Comparison of ENCODE assay signal across 1 cellular context in the genomic region with DNA sequence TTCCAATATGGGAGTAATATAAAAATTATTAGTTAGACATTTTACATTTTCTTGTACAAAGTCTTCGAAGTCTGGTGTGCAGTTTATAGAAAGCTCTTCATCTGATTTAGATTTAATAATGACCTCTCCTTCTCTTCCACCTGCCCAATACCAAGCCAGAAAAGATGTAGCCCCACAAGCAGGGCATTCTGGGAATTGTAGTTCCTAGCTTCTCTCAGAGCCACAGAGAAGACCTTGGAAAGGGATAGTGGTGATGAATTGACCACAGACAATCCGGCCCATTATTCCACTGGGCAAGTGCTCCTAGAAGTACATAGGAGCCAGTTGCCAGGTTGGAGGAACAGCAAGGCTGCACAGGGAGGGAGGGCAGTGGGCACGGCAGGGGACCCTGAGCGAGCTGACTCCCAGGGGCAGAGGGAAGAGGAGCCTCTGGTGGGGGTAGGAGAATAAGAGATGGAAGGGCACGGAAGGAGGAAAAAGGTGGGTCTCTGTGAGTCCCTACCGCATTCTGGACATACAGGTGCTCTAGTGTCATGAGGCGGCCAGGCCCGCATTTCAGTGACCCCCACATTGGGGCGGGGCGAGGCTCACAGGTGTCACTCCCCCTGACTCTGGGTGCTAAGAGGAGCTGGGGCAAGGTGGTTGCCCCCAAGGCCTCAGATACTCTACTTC.
TF ChIP-seq lines count a peak whose summit lies in the region.

No MANE protein-coding gene starts in this region.

TF ChIP-seq in HepG2, 621 proteins besides CTCF, POLR2A, EP300 and RAD21 (continued from another document):
- 0 out of 2 replicates have a peak, but pooled peaks have one; percentile 27 for TF ChIP-seq ZGPAT (CRISPR knock-in tag; IDR thresholded peaks at IDR 0.05)
- no peak for TF ChIP-seq ZFY (CRISPR knock-in tag; IDR thresholded peaks at IDR 0.05)
- peak; percentile 70 for TF ChIP-seq NFYC (CRISPR knock-in tag; IDR thresholded peaks at IDR 0.05)
- peak; percentile 80; the same call in 1 of the 2 replicates for TF ChIP-seq NR2C2 (CRISPR knock-in tag; IDR thresholded peaks at IDR 0.05; ENCODE audit: borderline replicate concordance)
- TF ChIP-seq SUZ12 (IDR thresholded peaks at IDR 0.05; ENCODE audit: low read depth, low read length), result peak; percentile 39; the same call in 1 of the 2 replicates
- TF ChIP-seq, protein P1, sequence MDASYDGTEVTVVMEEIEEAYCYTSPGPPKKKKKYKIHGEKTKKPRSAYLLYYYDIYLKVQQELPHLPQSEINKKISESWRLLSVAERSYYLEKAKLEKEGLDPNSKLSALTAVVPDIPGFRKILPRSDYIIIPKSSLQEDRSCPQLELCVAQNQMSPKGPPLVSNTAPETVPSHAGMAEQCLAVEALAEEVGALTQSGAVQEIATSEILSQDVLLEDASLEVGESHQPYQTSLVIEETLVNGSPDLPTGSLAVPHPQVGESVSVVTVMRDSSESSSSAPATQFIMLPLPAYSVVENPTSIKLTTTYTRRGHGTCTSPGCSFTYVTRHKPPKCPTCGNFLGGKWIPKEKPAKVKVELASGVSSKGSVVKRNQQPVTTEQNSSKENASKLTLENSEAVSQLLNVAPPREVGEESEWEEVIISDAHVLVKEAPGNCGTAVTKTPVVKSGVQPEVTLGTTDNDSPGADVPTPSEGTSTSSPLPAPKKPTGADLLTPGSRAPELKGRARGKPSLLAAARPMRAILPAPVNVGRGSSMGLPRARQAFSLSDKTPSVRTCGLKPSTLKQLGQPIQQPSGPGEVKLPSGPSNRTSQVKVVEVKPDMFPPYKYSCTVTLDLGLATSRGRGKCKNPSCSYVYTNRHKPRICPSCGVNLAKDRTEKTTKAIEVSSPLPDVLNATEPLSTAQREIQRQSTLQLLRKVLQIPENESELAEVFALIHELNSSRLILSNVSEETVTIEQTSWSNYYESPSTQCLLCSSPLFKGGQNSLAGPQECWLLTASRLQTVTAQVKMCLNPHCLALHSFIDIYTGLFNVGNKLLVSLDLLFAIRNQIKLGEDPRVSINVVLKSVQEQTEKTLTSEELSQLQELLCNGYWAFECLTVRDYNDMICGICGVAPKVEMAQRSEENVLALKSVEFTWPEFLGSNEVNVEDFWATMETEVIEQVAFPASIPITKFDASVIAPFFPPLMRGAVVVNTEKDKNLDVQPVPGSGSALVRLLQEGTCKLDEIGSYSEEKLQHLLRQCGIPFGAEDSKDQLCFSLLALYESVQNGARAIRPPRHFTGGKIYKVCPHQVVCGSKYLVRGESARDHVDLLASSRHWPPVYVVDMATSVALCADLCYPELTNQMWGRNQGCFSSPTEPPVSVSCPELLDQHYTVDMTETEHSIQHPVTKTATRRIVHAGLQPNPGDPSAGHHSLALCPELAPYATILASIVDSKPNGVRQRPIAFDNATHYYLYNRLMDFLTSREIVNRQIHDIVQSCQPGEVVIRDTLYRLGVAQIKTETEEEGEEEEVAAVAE (CRISPR knock-in tag; IDR thresholded peaks at IDR 0.05; ENCODE audit: borderline replicate concordance), result peak; percentile 98
- TF ChIP-seq GABPB1 (CRISPR knock-in tag; IDR thresholded peaks at IDR 0.05), result 0 out of 2 replicates have a peak, but pooled peaks have one; percentile 16
- peak; percentile 15 for TF ChIP-seq TEAD3 (CRISPR knock-in tag; optimal IDR thresholded peaks at IDR 0.05; ENCODE audit: borderline replicate concordance)
- no peak for TF ChIP-seq CBFB (CRISPR knock-in tag; IDR thresholded peaks at IDR 0.05)
- TF ChIP-seq, protein P2, sequence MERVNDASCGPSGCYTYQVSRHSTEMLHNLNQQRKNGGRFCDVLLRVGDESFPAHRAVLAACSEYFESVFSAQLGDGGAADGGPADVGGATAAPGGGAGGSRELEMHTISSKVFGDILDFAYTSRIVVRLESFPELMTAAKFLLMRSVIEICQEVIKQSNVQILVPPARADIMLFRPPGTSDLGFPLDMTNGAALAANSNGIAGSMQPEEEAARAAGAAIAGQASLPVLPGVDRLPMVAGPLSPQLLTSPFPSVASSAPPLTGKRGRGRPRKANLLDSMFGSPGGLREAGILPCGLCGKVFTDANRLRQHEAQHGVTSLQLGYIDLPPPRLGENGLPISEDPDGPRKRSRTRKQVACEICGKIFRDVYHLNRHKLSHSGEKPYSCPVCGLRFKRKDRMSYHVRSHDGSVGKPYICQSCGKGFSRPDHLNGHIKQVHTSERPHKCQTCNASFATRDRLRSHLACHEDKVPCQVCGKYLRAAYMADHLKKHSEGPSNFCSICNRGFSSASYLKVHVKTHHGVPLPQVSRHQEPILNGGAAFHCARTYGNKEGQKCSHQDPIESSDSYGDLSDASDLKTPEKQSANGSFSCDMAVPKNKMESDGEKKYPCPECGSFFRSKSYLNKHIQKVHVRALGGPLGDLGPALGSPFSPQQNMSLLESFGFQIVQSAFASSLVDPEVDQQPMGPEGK (CRISPR knock-in tag; IDR thresholded peaks at IDR 0.05), result 0 out of 2 replicates have a peak, but pooled peaks have one; percentile 12
- peak; percentile 46; the same call in 1 of the 2 replicates for TF ChIP-seq NFYB (CRISPR knock-in tag; IDR thresholded peaks at IDR 0.05)
- TF ChIP-seq ZFP36 (IDR thresholded peaks at IDR 0.05; ENCODE audit: borderline replicate concordance, low read depth, low read length, partially characterized antibody), result no peak
